ENCODE assay signal across 12 cellular contexts in genomic region chr16:82699711-82700495, GRCh38.
DNase-seq lines count a peak whose midpoint lies in the region; ATAC-seq, FAIRE-seq and TF ChIP-seq lines count a peak whose summit lies in the region.
"Had no signal": no experiment of that assay in that cellular context is flagged by ENCODE, and none has a peak within 500 bp of the region (broad histone marks: within the 10 kb centered on the region; RNA-seq: fewer than 3 reads in every experiment).

No MANE protein-coding gene starts in this region.

- no peak overlapping the region for H3K27ac Mint-ChIP-seq in WTC11

- H3K27me3 ChIP-seq in small intestine (ENCODE audit: control insufficient read depth in 2 of 2, insufficient read depth in 2 of 2, low read length in 2 of 2): no peaks in the 10 kb centered on the region
- H3K27me3 ChIP-seq: SJCRH30 had no signal

- no peak for FAIRE-seq in small intestine (lab: Jason Lieb, UNC)

- peaks cover 0 to 2% of the 10 kb centered on the region in 2 donors for H3K4me1 ChIP-seq in small intestine (ENCODE audit: control insufficient read depth in 2 of 2, insufficient read depth in 1 of 2, low read depth in 1 of 2, low read length in 1 of 2)
- H3K4me1 ChIP-seq: parathyroid adenoma, SJCRH30 had no signal

- no peaks in the 10 kb centered on the region for H3K9me3 ChIP-seq in small intestine (ENCODE audit: control insufficient read depth, low read depth)
- H3K9me3 ChIP-seq: SJCRH30 had no signal

- intact Hi-C loops in left cardiac atrium (cut with DNase I): loop anchor here in 1 of 2 donors (5.0 kb wide), 2 partner anchors 38 to 63 kb away; no protein-coding TSS in a partner anchor

- TF ChIP-seq CTCF in astrocyte of the cerebellum (IDR thresholded peaks at IDR 0.05; ENCODE audit: low read depth, low read length, missing control alignments) (no peak), WTC11 (IDR thresholded peaks at IDR 0.05) (no peak)

- H3K27ac ChIP-seq in small intestine (ENCODE audit: low read depth in 1 of 2, low read length in 1 of 2): no peak overlapping the region
- H3K27ac ChIP-seq: parathyroid adenoma, SJCRH30 had no signal

- peak; percentile 77 to 83 for ATAC-seq in left cardiac atrium
- no peak for ATAC-seq in WTC11

- H3K36me3 Mint-ChIP-seq in WTC11: no peaks in the 10 kb centered on the region

- 63 to 74% (median 71%) methylated on average over 9 of the region's 9 CpGs for WGBS in small intestine, 3 donors

- H3K36me3 ChIP-seq in small intestine (ENCODE audit: control insufficient read depth in 2 of 2, insufficient read depth in 2 of 2, low read length in 2 of 2): no peaks in the 10 kb centered on the region
- H3K36me3 ChIP-seq: SJCRH30 had no signal

- DNase-seq in HS-5 (ENCODE audit: low read depth): peak; percentile 32
- DNase-seq in astrocyte of the cerebellum (ENCODE audit: low read depth): peak; percentile 70
- no peak for DNase-seq in left cardiac atrium
- peak; percentile 78 for DNase-seq in stromal cell of bone marrow (ENCODE audit: low read depth)
- no peak for DNase-seq in NCI-H2107 treated with DMSO at 0.1 percent for 48 hours (lab: John Stamatoyannopoulos, UW; ENCODE audit: unreplicated experiment)
- no peak for DNase-seq in small intestine
- DNase-seq in WTC11 (ENCODE audit: low spot score): no peak
- no peak for DNase-seq in ureter (ENCODE audit: low spot score)
- DNase-seq: activated T-cell treated with anti-CD3 and anti-CD28 coated beads for 4 hours, glutamatergic neuron, SJCRH30 had no signal

- in situ Hi-C loops in astrocyte of the cerebellum (cut with HindIII; ENCODE audit: low sequenced_read_pairs): no loop called here

- POLR2A ChIA-PET in WTC11 (lab: Charles Lee): no interaction called here

- H3K27me3 Mint-ChIP-seq in WTC11 (ENCODE audit: low read depth): no peaks in the 10 kb centered on the region; the same call in 1 of the 2 replicates

- H3K4me3 ChIP-seq in astrocyte of the cerebellum (ENCODE audit: low read depth, low read length) (no peak overlapping the region), small intestine (ENCODE audit: low read depth in 1 of 2, low read length in 2 of 2) (no peak overlapping the region)
- H3K4me3 ChIP-seq: SJCRH30 had no signal

- no peak overlapping the region for H3K4me3 Mint-ChIP-seq in WTC11

- CTCF ChIA-PET in WTC11 (lab: Charles Lee): interaction anchor here (2.3 kb wide), 1 partner anchor 413 kb away, joined by 6 read pairs; no protein-coding TSS in a partner anchor

- peaks cover 5% of the 10 kb centered on the region for H3K9me3 Mint-ChIP-seq in WTC11

- peaks cover 13% of the 10 kb centered on the region for H3K4me1 Mint-ChIP-seq in WTC11

TF ChIP-seq in WTC11, 78 proteins besides CTCF, POLR2A, EP300 and RAD21 (continues in another document):
- TF ChIP-seq E2F4 (CRISPR knock-in tag; IDR thresholded peaks at IDR 0.05; ENCODE audit: borderline replicate concordance, low read depth): no peak
- TF ChIP-seq, protein P1, sequence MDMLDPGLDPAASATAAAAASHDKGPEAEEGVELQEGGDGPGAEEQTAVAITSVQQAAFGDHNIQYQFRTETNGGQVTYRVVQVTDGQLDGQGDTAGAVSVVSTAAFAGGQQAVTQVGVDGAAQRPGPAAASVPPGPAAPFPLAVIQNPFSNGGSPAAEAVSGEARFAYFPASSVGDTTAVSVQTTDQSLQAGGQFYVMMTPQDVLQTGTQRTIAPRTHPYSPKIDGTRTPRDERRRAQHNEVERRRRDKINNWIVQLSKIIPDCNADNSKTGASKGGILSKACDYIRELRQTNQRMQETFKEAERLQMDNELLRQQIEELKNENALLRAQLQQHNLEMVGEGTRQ (CRISPR knock-in tag; IDR thresholded peaks at IDR 0.05): no peak
- TF ChIP-seq, protein P2, sequence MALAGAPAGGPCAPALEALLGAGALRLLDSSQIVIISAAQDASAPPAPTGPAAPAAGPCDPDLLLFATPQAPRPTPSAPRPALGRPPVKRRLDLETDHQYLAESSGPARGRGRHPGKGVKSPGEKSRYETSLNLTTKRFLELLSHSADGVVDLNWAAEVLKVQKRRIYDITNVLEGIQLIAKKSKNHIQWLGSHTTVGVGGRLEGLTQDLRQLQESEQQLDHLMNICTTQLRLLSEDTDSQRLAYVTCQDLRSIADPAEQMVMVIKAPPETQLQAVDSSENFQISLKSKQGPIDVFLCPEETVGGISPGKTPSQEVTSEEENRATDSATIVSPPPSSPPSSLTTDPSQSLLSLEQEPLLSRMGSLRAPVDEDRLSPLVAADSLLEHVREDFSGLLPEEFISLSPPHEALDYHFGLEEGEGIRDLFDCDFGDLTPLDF (CRISPR knock-in tag; IDR thresholded peaks at IDR 0.05): no peak
- no peak for TF ChIP-seq NFYB (CRISPR knock-in tag; conservative IDR thresholded peaks at IDR 0.05; ENCODE audit: low read depth)
- TF ChIP-seq ZNF263 (CRISPR knock-in tag; IDR thresholded peaks at IDR 0.05; ENCODE audit: low read depth): no peak
- TF ChIP-seq ZNF396 (CRISPR knock-in tag; IDR thresholded peaks at IDR 0.05; ENCODE audit: borderline replicate concordance): no peak
- TF ChIP-seq ZMAT4 (CRISPR knock-in tag; IDR thresholded peaks at IDR 0.05): no peak
- no peak for TF ChIP-seq NFE2L1 (CRISPR knock-in tag; IDR thresholded peaks at IDR 0.05)
- TF ChIP-seq, protein P3, sequence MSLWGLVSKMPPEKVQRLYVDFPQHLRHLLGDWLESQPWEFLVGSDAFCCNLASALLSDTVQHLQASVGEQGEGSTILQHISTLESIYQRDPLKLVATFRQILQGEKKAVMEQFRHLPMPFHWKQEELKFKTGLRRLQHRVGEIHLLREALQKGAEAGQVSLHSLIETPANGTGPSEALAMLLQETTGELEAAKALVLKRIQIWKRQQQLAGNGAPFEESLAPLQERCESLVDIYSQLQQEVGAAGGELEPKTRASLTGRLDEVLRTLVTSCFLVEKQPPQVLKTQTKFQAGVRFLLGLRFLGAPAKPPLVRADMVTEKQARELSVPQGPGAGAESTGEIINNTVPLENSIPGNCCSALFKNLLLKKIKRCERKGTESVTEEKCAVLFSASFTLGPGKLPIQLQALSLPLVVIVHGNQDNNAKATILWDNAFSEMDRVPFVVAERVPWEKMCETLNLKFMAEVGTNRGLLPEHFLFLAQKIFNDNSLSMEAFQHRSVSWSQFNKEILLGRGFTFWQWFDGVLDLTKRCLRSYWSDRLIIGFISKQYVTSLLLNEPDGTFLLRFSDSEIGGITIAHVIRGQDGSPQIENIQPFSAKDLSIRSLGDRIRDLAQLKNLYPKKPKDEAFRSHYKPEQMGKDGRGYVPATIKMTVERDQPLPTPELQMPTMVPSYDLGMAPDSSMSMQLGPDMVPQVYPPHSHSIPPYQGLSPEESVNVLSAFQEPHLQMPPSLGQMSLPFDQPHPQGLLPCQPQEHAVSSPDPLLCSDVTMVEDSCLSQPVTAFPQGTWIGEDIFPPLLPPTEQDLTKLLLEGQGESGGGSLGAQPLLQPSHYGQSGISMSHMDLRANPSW (CRISPR knock-in tag; conservative IDR thresholded peaks at IDR 0.05; ENCODE audit: low read depth): no peak
- TF ChIP-seq, protein P4, sequence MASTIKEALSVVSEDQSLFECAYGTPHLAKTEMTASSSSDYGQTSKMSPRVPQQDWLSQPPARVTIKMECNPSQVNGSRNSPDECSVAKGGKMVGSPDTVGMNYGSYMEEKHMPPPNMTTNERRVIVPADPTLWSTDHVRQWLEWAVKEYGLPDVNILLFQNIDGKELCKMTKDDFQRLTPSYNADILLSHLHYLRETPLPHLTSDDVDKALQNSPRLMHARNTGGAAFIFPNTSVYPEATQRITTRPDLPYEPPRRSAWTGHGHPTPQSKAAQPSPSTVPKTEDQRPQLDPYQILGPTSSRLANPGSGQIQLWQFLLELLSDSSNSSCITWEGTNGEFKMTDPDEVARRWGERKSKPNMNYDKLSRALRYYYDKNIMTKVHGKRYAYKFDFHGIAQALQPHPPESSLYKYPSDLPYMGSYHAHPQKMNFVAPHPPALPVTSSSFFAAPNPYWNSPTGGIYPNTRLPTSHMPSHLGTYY (CRISPR knock-in tag; IDR thresholded peaks at IDR 0.05): no peak
- no peak for TF ChIP-seq ZNF219 (CRISPR knock-in tag; IDR thresholded peaks at IDR 0.05; ENCODE audit: borderline replicate concordance)
- no peak for TF ChIP-seq NR3C1 (CRISPR knock-in tag; conservative IDR thresholded peaks at IDR 0.05; ENCODE audit: low read depth)
- no peak for TF ChIP-seq ZNF423 (CRISPR knock-in tag; IDR thresholded peaks at IDR 0.05)
- TF ChIP-seq ZBTB21 (CRISPR knock-in tag; IDR thresholded peaks at IDR 0.05; ENCODE audit: borderline replicate concordance): no peak
- TF ChIP-seq, protein P5, sequence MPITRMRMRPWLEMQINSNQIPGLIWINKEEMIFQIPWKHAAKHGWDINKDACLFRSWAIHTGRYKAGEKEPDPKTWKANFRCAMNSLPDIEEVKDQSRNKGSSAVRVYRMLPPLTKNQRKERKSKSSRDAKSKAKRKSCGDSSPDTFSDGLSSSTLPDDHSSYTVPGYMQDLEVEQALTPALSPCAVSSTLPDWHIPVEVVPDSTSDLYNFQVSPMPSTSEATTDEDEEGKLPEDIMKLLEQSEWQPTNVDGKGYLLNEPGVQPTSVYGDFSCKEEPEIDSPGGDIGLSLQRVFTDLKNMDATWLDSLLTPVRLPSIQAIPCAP (CRISPR knock-in tag; IDR thresholded peaks at IDR 0.05): no peak
- TF ChIP-seq GTF2I (CRISPR knock-in tag; conservative IDR thresholded peaks at IDR 0.05): no peak

Comparison
In these comparisons a context has a peak if more than half of its experiments do, and no peak if none do; other contexts are left out.
1. DNase-seq: peak in HS-5 (single experiment), astrocyte of the cerebellum (single experiment) and stromal cell of bone marrow (single experiment); none in left cardiac atrium (single experiment), NCI-H2107 treated with DMSO at 0.1 percent for 48 hours (single experiment), small intestine (single experiment), WTC11 (single experiment) and ureter (single experiment).